ENCODE assay signal across 7 cellular contexts in genomic region chr1:33081554-33082305, GRCh38. TPM values are rescaled to one million over a fixed set of nuclear protein-coding genes. Genes with fewer than 3 reads are reported as not detected.
DNase-seq lines count a peak whose midpoint lies in the region; ATAC-seq, FAIRE-seq and TF ChIP-seq lines count a peak whose summit lies in the region.

No MANE protein-coding gene starts in this region.

- no peak for FAIRE-seq in astrocyte (lab: Jason Lieb, UNC)

- H3K4me1 Mint-ChIP-seq in IgD-negative memory B cell (peaks cover 10 to 16% (median 11%) of the 10 kb centered on the region in 3 donors), astrocyte (ENCODE audit: low read depth, unreplicated experiment) (peaks cover 10% of the 10 kb centered on the region)

- TF ChIP-seq CTCF in astrocyte (IDR thresholded peaks at IDR 0.05; ENCODE audit: insufficient read depth, low read depth, low read length) (no peak), stomach (IDR thresholded peaks at IDR 0.05) (no peak)

- DNase-seq in astrocyte (ENCODE audit: low read depth), result no peak
- DNase-seq in stomach, result no peak
- no peak for DNase-seq in NCI-H146 treated with DMSO at 0.1 percent for 48 hours (lab: John Stamatoyannopoulos, UW; ENCODE audit: unreplicated experiment)
- no peak for DNase-seq in NCI-H128 (lab: John Stamatoyannopoulos, UW; ENCODE audit: unreplicated experiment)

- H3K27me3 ChIP-seq in astrocyte (ENCODE audit: insufficient read depth, low read length) (no peaks in the 10 kb centered on the region), layer of hippocampus (ENCODE audit: control insufficient read depth, insufficient read depth, low read length) (no peaks in the 10 kb centered on the region), stomach (peaks cover 0 to 6% (median 0%) of the 10 kb centered on the region in 3 donors)

- peak overlapping the region; percentile 84 for H3K9ac ChIP-seq in astrocyte (ENCODE audit: low read length)

- 2 to 9% (median 5%) methylated on average over 22 to 35 of the region's 35 CpGs for WGBS in stomach, 5 donors

- intact Hi-C loops in stomach (cut with DNase I; ENCODE audit: low total_unique reads), result no loop called here

- peak overlapping the region; percentile 71 for H3K4me3 ChIP-seq in astrocyte (ENCODE audit: insufficient read depth, low read depth, low read length)
- H3K4me3 ChIP-seq in stomach, result peak overlapping the region; percentile 64 to 87 (median 74)

- no peaks in the 10 kb centered on the region for H3K36me3 ChIP-seq in astrocyte (ENCODE audit: insufficient read depth, low read length)
- H3K36me3 ChIP-seq in stomach, result no peaks in the 10 kb centered on the region

- no peak for TF ChIP-seq POLR2A in stomach (IDR thresholded peaks at IDR 0.05)

- H3K4me2 ChIP-seq in astrocyte (ENCODE audit: low read length), result peak overlapping the region; percentile 97

- H3K36me3 Mint-ChIP-seq in IgD-negative memory B cell, result peaks cover 1% of the 10 kb centered on the region
- H3K36me3 Mint-ChIP-seq in astrocyte (ENCODE audit: low read depth, unreplicated experiment), result peaks cover 12% of the 10 kb centered on the region

- peak overlapping the region; percentile 89 for H2AFZ ChIP-seq in astrocyte (ENCODE audit: low read depth, low read length)

- H3K27ac ChIP-seq in astrocyte (ENCODE audit: low read depth, low read length) (no peak overlapping the region), layer of hippocampus (ENCODE audit: low read depth, low read length) (peak overlapping the region; percentile 73), stomach (peak overlapping the region in 3 of 5 donors; percentile 50 to 74 (median 67))

- H3K27ac Mint-ChIP-seq in IgD-negative memory B cell, result peak overlapping the region in 1 of 3 donors; percentile 61
- peak overlapping the region; percentile 43 for H3K27ac Mint-ChIP-seq in astrocyte (ENCODE audit: unreplicated experiment)

- no peak for ATAC-seq in HG02759 (IDR thresholded peaks at IDR 0.05; ENCODE audit: unreplicated experiment)

- H3K9me3 Mint-ChIP-seq in IgD-negative memory B cell, result no peaks in the 10 kb centered on the region
- H3K9me3 Mint-ChIP-seq in astrocyte (ENCODE audit: unreplicated experiment), result no peaks in the 10 kb centered on the region

- H4K20me1 ChIP-seq in astrocyte (ENCODE audit: insufficient read depth, low read length), result peaks cover 29% of the 10 kb centered on the region

- H3K4me3 Mint-ChIP-seq in IgD-negative memory B cell (peak overlapping the region; percentile 82 to 93 (median 88)), astrocyte (ENCODE audit: unreplicated experiment) (peak overlapping the region; percentile 82)

- no peaks in the 10 kb centered on the region for H3K79me2 ChIP-seq in astrocyte (ENCODE audit: insufficient read depth, low read length)

- no peaks in the 10 kb centered on the region for H3K9me3 ChIP-seq in astrocyte (ENCODE audit: insufficient read depth, low read depth, low read length)
- no peaks in the 10 kb centered on the region for H3K9me3 ChIP-seq in stomach

- no peak for TF ChIP-seq EP300 in stomach (IDR thresholded peaks at IDR 0.05)

- H3K27me3 Mint-ChIP-seq in IgD-negative memory B cell, result peaks cover 11% of the 10 kb centered on the region
- peaks cover 15% of the 10 kb centered on the region for H3K27me3 Mint-ChIP-seq in astrocyte (ENCODE audit: low read depth, unreplicated experiment)

- H3K4me1 ChIP-seq in astrocyte (ENCODE audit: insufficient read depth, low read length) (peaks cover 17% of the 10 kb centered on the region), stomach (peaks cover 10 to 24% (median 23%) of the 10 kb centered on the region in 4 donors)

RNA-seq across cellular contexts. Expression of gene AZIN2, which starts 0.8 kb away (rescaled TPM):
- 0.80 TPM for polyA plus RNA-seq in IgD-negative memory B cell
- total RNA-seq in astrocyte, result 10.1 and 15.6 TPM in 2 replicates
- total RNA-seq in stomach, result 10 to 100 TPM in 2 of 5 donors, 1 to 10 TPM in 2, not detected in 1; 2.0 to 39.7 (median 6.8) TPM
- 1 to 10 TPM in 2 of 3 donors, under 1 TPM in 1; 0.61 to 2.0 (median 1.1) TPM for polyA plus RNA-seq in stomach

RNA-seq across cellular contexts. Expression of gene AK2, which starts 45.0 kb away (rescaled TPM):
- polyA plus RNA-seq in IgD-negative memory B cell (112 TPM), stomach (100 to 1,000 TPM in 2 of 3 donors, 10 to 100 TPM in 1; 98.8 to 129 (median 107) TPM)
- total RNA-seq in astrocyte (126 and 138 TPM in 2 replicates), stomach (100 to 1,000 TPM in 4 of 5 donors, 10 to 100 TPM in 1; 71.0 to 263 (median 124) TPM)
